In the genomic region with DNA sequence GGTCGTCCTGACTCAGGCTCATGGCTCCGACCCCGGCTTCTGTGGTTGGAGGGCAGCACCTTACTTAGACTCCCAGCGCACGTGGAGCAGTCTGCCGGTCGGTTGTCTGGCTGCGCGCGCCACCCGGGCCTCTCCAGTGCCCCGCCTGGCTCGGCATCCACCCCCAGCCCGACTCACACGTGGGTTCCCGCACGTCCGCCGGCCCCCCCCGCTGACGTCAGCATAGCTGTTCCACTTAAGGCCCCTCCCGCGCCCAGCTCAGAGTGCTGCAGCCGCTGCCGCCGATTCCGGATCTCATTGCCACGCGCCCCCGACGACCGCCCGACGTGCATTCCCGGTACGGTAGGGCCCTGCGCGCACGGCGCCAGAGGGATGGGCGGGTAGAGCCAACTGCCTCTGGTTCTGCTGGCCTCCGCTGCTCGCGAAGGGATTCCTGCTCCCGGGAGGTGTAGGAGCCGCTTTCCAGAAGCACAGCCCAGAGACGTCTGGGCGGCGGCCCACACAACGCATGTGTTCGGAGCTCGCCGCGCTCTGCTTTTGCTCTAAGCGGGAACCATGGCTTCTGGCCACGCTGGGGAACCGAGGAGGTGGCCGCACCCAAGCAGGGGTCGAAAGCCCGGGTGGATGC, we compare ENCODE assay signal across 8 cellular contexts. TPM values are rescaled to one million over a fixed set of nuclear protein-coding genes. Genes with fewer than 3 reads are reported as not detected.
A peak's percentile ranks its signal among the peaks of the same experiment; 100 is the strongest.
DNase-seq lines count a peak whose midpoint lies in the region; ATAC-seq and TF ChIP-seq lines count a peak whose summit lies in the region.

A gene (plus strand): TSS at position 264 of the 628 bp plus-strand sequence. CDS start 2,280 bp downstream, outside the sequence.

- H3K9me3 ChIP-seq in spleen = no peaks in the 10 kb centered on the region

- H3K27me3 Mint-ChIP-seq in activated B cell treated with CpG ODN at 0.5 μM for 24 hours = no peaks in the 10 kb centered on the region

- peak within 1 kb of the TSS; percentile 92 for H3K27ac ChIP-seq in caudate nucleus (ENCODE audit: low read depth, low read length)
- H3K27ac ChIP-seq in spleen = peak within 1 kb of the TSS; percentile 95 to 99 (median 96)

- peaks cover 18% of the 10 kb centered on the region for H3K4me1 Mint-ChIP-seq in activated B cell treated with CpG ODN at 0.5 μM for 24 hours

- WGBS in spleen, 5 donors = 0 to 1% (median 0%) methylated on average over 46 to 60 of the region's 60 CpGs

- H3K36me3 Mint-ChIP-seq in activated B cell treated with CpG ODN at 0.5 μM for 24 hours (ENCODE audit: low read depth) = peaks cover 44% of the 10 kb centered on the region

- intact Hi-C loops in activated B cell treated with CpG ODN at 0.5 μM for 24 hours (cut with micrococcal nuclease) (loop anchor here (1.0 to 10.0 kb wide), 7 partner anchors 10 to 1970 kb away; a partner anchor contains a TSS), spleen (cut with DNase I; ENCODE audit: low total_unique reads) (no loop called here)

- H3K4me3 ChIP-seq in spleen = peak within 1 kb of the TSS; percentile 86 to 95 (median 92)

- no peaks in the 10 kb centered on the region for H3K27me3 ChIP-seq in spleen (replicated peaks in 1 of 7)

- CTCF ChIA-PET in activated B cell treated with CpG ODN at 0.5 μM for 24 hours (lab: Charles Lee) = interaction anchor here (0.5 to 1.7 kb wide), 8 partner anchors 10 to 328 kb away, joined by 3 to 11 read pairs (median 3); a partner anchor contains a TSS

- peak within 1 kb of the TSS; percentile 96 for H3K4me3 Mint-ChIP-seq in activated B cell treated with CpG ODN at 0.5 μM for 24 hours

- peak within 1 kb of the TSS; percentile 91 for H3K27ac Mint-ChIP-seq in activated B cell treated with CpG ODN at 0.5 μM for 24 hours

- TF ChIP-seq CTCF in activated B cell treated with CpG ODN at 0.5 μM for 24 hours (IDR thresholded peaks at IDR 0.05) (no peak), spleen (IDR thresholded peaks at IDR 0.05 in 8 of 11, conservative IDR thresholded peaks at IDR 0.05 in 3 of 11) (no peak)

- peaks cover 0 to 29% (median 27%) of the 10 kb centered on the region in 6 donors for H3K36me3 ChIP-seq in spleen

- DNase-seq in AG08396 (ENCODE audit: low spot score) (peak; percentile 94), NCI-H345 (lab: John Stamatoyannopoulos, UW) (peak; percentile 97), activated B cell treated with CpG ODN at 0.5 μM for 24 hours (peak; percentile 95), caudate nucleus (lab: John Stamatoyannopoulos, UW) (peak in 60 of 61 donors; percentile 56 to 98 (median 89)), inferior parietal cortex (ENCODE audit: extremely low spot score) (peak; percentile 78), spleen (peak; percentile 100)

- H3K9me3 Mint-ChIP-seq in activated B cell treated with CpG ODN at 0.5 μM for 24 hours = no peaks in the 10 kb centered on the region

- H3K4me1 ChIP-seq in spleen = peaks cover 8 to 65% (median 35%) of the 10 kb centered on the region in 6 donors

- ATAC-seq in GM19023 (IDR thresholded peaks at IDR 0.05; ENCODE audit: unreplicated experiment) = peak; percentile 61
- ATAC-seq in HG03196 (IDR thresholded peaks at IDR 0.05; ENCODE audit: unreplicated experiment) = peak; percentile 70
- peak; percentile 77 for ATAC-seq in activated B cell treated with CpG ODN at 0.5 μM for 24 hours (ENCODE audit: low read depth)

- TF ChIP-seq POLR2A in spleen (IDR thresholded peaks at IDR 0.05) = peak; percentile 97 to 98 (median 98)

- POLR2A ChIA-PET in activated B cell treated with CpG ODN at 0.5 μM for 24 hours (lab: Charles Lee) = interaction anchor here (0.6 to 6.5 kb wide), 28 partner anchors 10 to 1316 kb away, joined by 3 to 154 read pairs (median 5); a partner anchor contains a TSS

RNA-seq across cellular contexts. Expression of the gene that starts here (rescaled TPM):
- 282 and 287 TPM in 2 replicates for total RNA-seq in activated B cell treated with CpG ODN at 0.5 μM for 24 hours
- 100 to 1,000 TPM; 221 to 415 (median 286) TPM for total RNA-seq in spleen
- 100 to 1,000 TPM; 139 to 260 (median 206) TPM for polyA plus RNA-seq in spleen

Comparison
In these comparisons a context has a peak if more than half of its experiments do, and no peak if none do; other contexts are left out.
1. Peak in every context shown above with its lines: DNase-seq, ATAC-seq, H3K4me3 ChIP-seq and H3K27ac ChIP-seq.